Comparison of ENCODE assay signal across 7 cellular contexts in the genomic region with DNA sequence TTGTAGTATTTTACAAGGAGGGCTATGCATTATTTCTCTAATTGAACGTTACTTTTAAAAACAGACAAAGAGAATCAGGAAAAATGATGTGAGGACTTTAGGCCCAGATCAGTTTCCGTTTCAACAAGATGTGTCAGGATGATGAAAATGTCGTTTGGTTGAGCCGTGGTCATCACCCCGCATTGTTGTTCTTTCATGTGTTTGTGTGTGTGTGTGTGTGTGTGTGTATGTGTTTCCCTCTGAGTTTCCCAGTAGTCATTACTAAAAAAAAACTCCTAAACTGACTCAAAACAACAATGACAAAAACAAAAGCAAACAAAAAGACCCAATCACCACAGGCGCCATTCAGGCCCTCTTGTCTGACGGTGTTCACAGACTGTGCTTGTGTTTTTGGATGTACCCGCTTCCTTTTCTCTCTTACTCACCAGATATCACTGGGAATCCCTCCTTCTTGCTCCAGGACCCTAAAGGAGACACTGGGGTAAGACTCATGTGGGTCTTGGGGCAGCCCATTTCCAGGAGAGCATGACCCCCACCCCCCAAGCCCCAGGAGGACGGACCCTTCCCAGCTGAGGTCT.
DNase-seq lines count a peak whose midpoint lies in the region; ATAC-seq and TF ChIP-seq lines count a peak whose summit lies in the region.
"Not testable (repeated sequence)": the region's sequence is repeated elsewhere in the genome, so short reads cannot be mapped to it uniquely, and the experiment has no call there.

No MANE protein-coding gene starts in this region.

- not testable (repeated sequence) for H2BK12ac ChIP-seq in trophoblast cell (ENCODE audit: low read length)

- H3K79me2 ChIP-seq in trophoblast cell (ENCODE audit: control insufficient read depth, insufficient read depth, low read length, poor library complexity), result not testable (repeated sequence)

- peaks cover 20% of the 10 kb centered on the region for H3K4me1 Mint-ChIP-seq in activated CD8-positive, alpha-beta T cell treated with anti-CD3 and anti-CD28 coated beads, Interleukin-2, amount 10 ng/mL, durations not matched to agents 7 days and 5 days (ENCODE audit: low read depth)
- peaks cover 14% of the 10 kb centered on the region for H3K4me1 Mint-ChIP-seq in activated naive CD4-positive, alpha-beta T cell treated with anti-CD3 and anti-CD28 coated beads for 36 hours (ENCODE audit: low read depth)
- peaks cover 14 to 27% of the 10 kb centered on the region in 2 donors for H3K4me1 Mint-ChIP-seq in immature natural killer cell

- no CpG with 5 or more reads among the region's 9 CpGs for WGBS in trophoblast cell (ENCODE audit: extremely low coverage, insufficient coverage, insufficient read length)

- not testable (repeated sequence) for H2AK5ac ChIP-seq in trophoblast cell (ENCODE audit: low read length)

- peak overlapping the region; percentile 70 for H4K91ac ChIP-seq in trophoblast cell (ENCODE audit: low read depth, low read length)

- H3K27ac ChIP-seq in brain microvascular endothelial cell; trophoblast cell (ENCODE audit: low read depth, low read length): not testable (repeated sequence)

- H3K79me1 ChIP-seq in trophoblast cell (ENCODE audit: low read length), result not testable (repeated sequence)

- not testable (repeated sequence) for H3K4me1 ChIP-seq in trophoblast cell (ENCODE audit: control insufficient read depth in 1 of 2, insufficient read depth in 2 of 2, low read length in 2 of 2)

- intact Hi-C loops in activated naive CD4-positive, alpha-beta T cell treated with anti-CD3 and anti-CD28 coated beads for 36 hours (cut with micrococcal nuclease), result not testable (repeated sequence)

- H3K9me3 ChIP-seq in trophoblast cell (ENCODE audit: insufficient read depth, low read depth, low read length), result not testable (repeated sequence)

- not testable (repeated sequence) for TF ChIP-seq CTCF in brain microvascular endothelial cell (IDR thresholded peaks at IDR 0.05; ENCODE audit: low read depth, low read length, missing control alignments)

- H3K4me2 ChIP-seq in trophoblast cell (ENCODE audit: low read length), result not testable (repeated sequence)

- POLR2A ChIA-PET in activated CD8-positive, alpha-beta T cell treated with anti-CD3 and anti-CD28 coated beads, Interleukin-2, amount 10 ng/mL, durations not matched to agents 7 days and 5 days (lab: Charles Lee), result not testable (repeated sequence)

- DNase-seq in Caki2 (ENCODE audit: low read depth) (peak; percentile 0), brain microvascular endothelial cell (peak; percentile 7), immature natural killer cell (peak; percentile 34 to 62 (median 38))
- DNase-seq in activated CD8-positive, alpha-beta T cell treated with anti-CD3 and anti-CD28 coated beads, Interleukin-2, amount 10 ng/mL, durations not matched to agents 7 days and 5 days; trophoblast cell: not testable (repeated sequence)
- peak; percentile 20 for DNase-seq in activated naive CD4-positive, alpha-beta T cell treated with anti-CD3 and anti-CD28 coated beads for 36 hours

- not testable (repeated sequence) for H3K27me3 Mint-ChIP-seq in activated CD8-positive, alpha-beta T cell treated with anti-CD3 and anti-CD28 coated beads, Interleukin-2, amount 10 ng/mL, durations not matched to agents 7 days and 5 days (ENCODE audit: low read depth); activated naive CD4-positive, alpha-beta T cell treated with anti-CD3 and anti-CD28 coated beads for 36 hours (ENCODE audit: low read depth); immature natural killer cell (ENCODE audit: low read depth in 3 of 3)

- H2BK5ac ChIP-seq in trophoblast cell (ENCODE audit: low read depth, low read length, poor library complexity), result not testable (repeated sequence)

- not testable (repeated sequence) for H3K18ac ChIP-seq in trophoblast cell (ENCODE audit: low read length)

- H3K23ac ChIP-seq in trophoblast cell (ENCODE audit: low read length), result not testable (repeated sequence)

- not testable (repeated sequence) for H3K36me3 ChIP-seq in brain microvascular endothelial cell (replicated peaks); trophoblast cell (ENCODE audit: control insufficient read depth in 1 of 2, insufficient read depth in 2 of 2, low read length in 2 of 2)

- CTCF ChIA-PET in activated CD8-positive, alpha-beta T cell treated with anti-CD3 and anti-CD28 coated beads, Interleukin-2, amount 10 ng/mL, durations not matched to agents 7 days and 5 days (lab: Charles Lee); activated naive CD4-positive, alpha-beta T cell treated with anti-CD3 and anti-CD28 coated beads for 36 hours (lab: Charles Lee): not testable (repeated sequence)

- H3K4ac ChIP-seq in trophoblast cell (ENCODE audit: low read depth, low read length), result not testable (repeated sequence)

- H3K14ac ChIP-seq in trophoblast cell (ENCODE audit: low read length), result not testable (repeated sequence)

- not testable (repeated sequence) for H3K9ac ChIP-seq in trophoblast cell (ENCODE audit: low read length)

- H3K27ac Mint-ChIP-seq in activated CD8-positive, alpha-beta T cell treated with anti-CD3 and anti-CD28 coated beads, Interleukin-2, amount 10 ng/mL, durations not matched to agents 7 days and 5 days, result peak overlapping the region; percentile 71
- H3K27ac Mint-ChIP-seq in activated naive CD4-positive, alpha-beta T cell treated with anti-CD3 and anti-CD28 coated beads for 36 hours, result not testable (repeated sequence)
- H3K27ac Mint-ChIP-seq in immature natural killer cell, result peak overlapping the region; percentile 90 to 97 (median 94)

- H4K12ac ChIP-seq in trophoblast cell (ENCODE audit: low read depth, low read length), result not testable (repeated sequence)

- not testable (repeated sequence) for H3K4me3 Mint-ChIP-seq in activated CD8-positive, alpha-beta T cell treated with anti-CD3 and anti-CD28 coated beads, Interleukin-2, amount 10 ng/mL, durations not matched to agents 7 days and 5 days; activated naive CD4-positive, alpha-beta T cell treated with anti-CD3 and anti-CD28 coated beads for 36 hours
- H3K4me3 Mint-ChIP-seq in immature natural killer cell, result peak overlapping the region; percentile 27 to 81 (median 69)

- not testable (repeated sequence) for H2AFZ ChIP-seq in trophoblast cell (ENCODE audit: insufficient read depth, low read length, poor library complexity)

- H3K36me3 Mint-ChIP-seq in activated CD8-positive, alpha-beta T cell treated with anti-CD3 and anti-CD28 coated beads, Interleukin-2, amount 10 ng/mL, durations not matched to agents 7 days and 5 days (ENCODE audit: low read depth); activated naive CD4-positive, alpha-beta T cell treated with anti-CD3 and anti-CD28 coated beads for 36 hours (ENCODE audit: low read depth); immature natural killer cell: not testable (repeated sequence)

- not testable (repeated sequence) for H2BK120ac ChIP-seq in trophoblast cell (ENCODE audit: insufficient read depth, low read length, poor library complexity)

- in situ Hi-C loops in Caki2 (cut with HindIII; ENCODE audit: low pct_unique_long_range_greater_than_20kb, low sequenced_read_pairs); brain microvascular endothelial cell (cut with HindIII; ENCODE audit: low pct_ligation_motif_present, low sequenced_read_pairs): not testable (repeated sequence)

- not testable (repeated sequence) for H4K8ac ChIP-seq in trophoblast cell (ENCODE audit: low read depth, low read length)

- H3K27me3 ChIP-seq in brain microvascular endothelial cell (replicated peaks); trophoblast cell (ENCODE audit: insufficient read depth, low read length): not testable (repeated sequence)

- H3K9me3 Mint-ChIP-seq in activated CD8-positive, alpha-beta T cell treated with anti-CD3 and anti-CD28 coated beads, Interleukin-2, amount 10 ng/mL, durations not matched to agents 7 days and 5 days (ENCODE audit: insufficient read depth); activated naive CD4-positive, alpha-beta T cell treated with anti-CD3 and anti-CD28 coated beads for 36 hours; immature natural killer cell: not testable (repeated sequence)

- H3K4me3 ChIP-seq in brain microvascular endothelial cell (ENCODE audit: low read depth, low read length); trophoblast cell (ENCODE audit: low read depth, low read length): not testable (repeated sequence)

- ATAC-seq in activated CD4-positive, CD25-positive, alpha-beta regulatory T cell treated with anti-CD3 and anti-CD28 coated beads, Interleukin-2, amount 50 U/mL, for 24 hours, result peak; percentile 45 to 51
- not testable (repeated sequence) for ATAC-seq in activated CD8-positive, alpha-beta T cell treated with anti-CD3 and anti-CD28 coated beads, Interleukin-2, amount 10 ng/mL, durations not matched to agents 7 days and 5 days
